In the genomic region with DNA sequence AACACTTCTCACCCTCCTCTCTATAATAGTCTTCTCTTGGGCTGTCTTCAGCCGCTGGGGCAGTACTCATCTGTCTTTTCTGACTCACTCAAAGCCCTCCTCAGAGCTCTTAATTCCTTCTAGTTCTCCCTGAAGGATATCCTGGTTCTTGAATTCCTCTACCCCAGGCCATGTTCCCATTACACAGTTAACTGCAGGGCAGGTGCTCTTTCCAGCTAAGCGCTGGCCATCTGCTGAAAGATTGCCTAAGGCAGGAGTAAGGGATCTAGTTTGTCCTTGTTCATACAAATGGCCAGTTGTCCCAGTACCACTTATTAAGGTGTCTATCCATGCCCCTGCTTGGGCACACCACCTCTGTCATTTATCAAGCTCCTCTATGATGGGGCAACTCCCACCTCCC, we compare ENCODE assay signal across 1 cellular context.
TF ChIP-seq lines count a peak whose summit lies in the region.

No MANE protein-coding gene starts in this region.

TF ChIP-seq in WTC11, 78 proteins besides CTCF, POLR2A, EP300 and RAD21 (continued from another document):
- TF ChIP-seq, protein P1, sequence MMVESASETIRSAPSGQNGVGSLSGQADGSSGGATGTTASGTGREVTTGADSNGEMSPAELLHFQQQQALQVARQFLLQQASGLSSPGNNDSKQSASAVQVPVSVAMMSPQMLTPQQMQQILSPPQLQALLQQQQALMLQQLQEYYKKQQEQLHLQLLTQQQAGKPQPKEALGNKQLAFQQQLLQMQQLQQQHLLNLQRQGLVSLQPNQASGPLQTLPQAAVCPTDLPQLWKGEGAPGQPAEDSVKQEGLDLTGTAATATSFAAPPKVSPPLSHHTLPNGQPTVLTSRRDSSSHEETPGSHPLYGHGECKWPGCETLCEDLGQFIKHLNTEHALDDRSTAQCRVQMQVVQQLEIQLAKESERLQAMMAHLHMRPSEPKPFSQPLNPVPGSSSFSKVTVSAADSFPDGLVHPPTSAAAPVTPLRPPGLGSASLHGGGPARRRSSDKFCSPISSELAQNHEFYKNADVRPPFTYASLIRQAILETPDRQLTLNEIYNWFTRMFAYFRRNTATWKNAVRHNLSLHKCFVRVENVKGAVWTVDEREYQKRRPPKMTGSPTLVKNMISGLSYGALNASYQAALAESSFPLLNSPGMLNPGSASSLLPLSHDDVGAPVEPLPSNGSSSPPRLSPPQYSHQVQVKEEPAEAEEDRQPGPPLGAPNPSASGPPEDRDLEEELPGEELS (CRISPR knock-in tag; IDR thresholded peaks at IDR 0.05): no peak
- TF ChIP-seq TP53 (CRISPR knock-in tag; IDR thresholded peaks at IDR 0.05): no peak
- TF ChIP-seq RELA (CRISPR knock-in tag; IDR thresholded peaks at IDR 0.05; ENCODE audit: borderline replicate concordance): no peak
- TF ChIP-seq, protein P2, sequence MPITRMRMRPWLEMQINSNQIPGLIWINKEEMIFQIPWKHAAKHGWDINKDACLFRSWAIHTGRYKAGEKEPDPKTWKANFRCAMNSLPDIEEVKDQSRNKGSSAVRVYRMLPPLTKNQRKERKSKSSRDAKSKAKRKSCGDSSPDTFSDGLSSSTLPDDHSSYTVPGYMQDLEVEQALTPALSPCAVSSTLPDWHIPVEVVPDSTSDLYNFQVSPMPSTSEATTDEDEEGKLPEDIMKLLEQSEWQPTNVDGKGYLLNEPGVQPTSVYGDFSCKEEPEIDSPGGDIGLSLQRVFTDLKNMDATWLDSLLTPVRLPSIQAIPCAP (CRISPR knock-in tag; IDR thresholded peaks at IDR 0.05): no peak
- TF ChIP-seq OVOL2 (CRISPR knock-in tag; IDR thresholded peaks at IDR 0.05; ENCODE audit: borderline replicate concordance): no peak
- no peak for TF ChIP-seq ZNF317 (CRISPR knock-in tag; IDR thresholded peaks at IDR 0.05; ENCODE audit: borderline replicate concordance, low read depth)
- no peak for TF ChIP-seq ZNF671 (CRISPR knock-in tag; IDR thresholded peaks at IDR 0.05)
- TF ChIP-seq ZNF121 (CRISPR knock-in tag; IDR thresholded peaks at IDR 0.05): no peak
- TF ChIP-seq, protein P3, sequence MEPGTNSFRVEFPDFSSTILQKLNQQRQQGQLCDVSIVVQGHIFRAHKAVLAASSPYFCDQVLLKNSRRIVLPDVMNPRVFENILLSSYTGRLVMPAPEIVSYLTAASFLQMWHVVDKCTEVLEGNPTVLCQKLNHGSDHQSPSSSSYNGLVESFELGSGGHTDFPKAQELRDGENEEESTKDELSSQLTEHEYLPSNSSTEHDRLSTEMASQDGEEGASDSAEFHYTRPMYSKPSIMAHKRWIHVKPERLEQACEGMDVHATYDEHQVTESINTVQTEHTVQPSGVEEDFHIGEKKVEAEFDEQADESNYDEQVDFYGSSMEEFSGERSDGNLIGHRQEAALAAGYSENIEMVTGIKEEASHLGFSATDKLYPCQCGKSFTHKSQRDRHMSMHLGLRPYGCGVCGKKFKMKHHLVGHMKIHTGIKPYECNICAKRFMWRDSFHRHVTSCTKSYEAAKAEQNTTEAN (CRISPR knock-in tag; IDR thresholded peaks at IDR 0.05): no peak
- no peak for TF ChIP-seq ZNF138 (CRISPR knock-in tag; conservative IDR thresholded peaks at IDR 0.05)
- TF ChIP-seq, protein P4, sequence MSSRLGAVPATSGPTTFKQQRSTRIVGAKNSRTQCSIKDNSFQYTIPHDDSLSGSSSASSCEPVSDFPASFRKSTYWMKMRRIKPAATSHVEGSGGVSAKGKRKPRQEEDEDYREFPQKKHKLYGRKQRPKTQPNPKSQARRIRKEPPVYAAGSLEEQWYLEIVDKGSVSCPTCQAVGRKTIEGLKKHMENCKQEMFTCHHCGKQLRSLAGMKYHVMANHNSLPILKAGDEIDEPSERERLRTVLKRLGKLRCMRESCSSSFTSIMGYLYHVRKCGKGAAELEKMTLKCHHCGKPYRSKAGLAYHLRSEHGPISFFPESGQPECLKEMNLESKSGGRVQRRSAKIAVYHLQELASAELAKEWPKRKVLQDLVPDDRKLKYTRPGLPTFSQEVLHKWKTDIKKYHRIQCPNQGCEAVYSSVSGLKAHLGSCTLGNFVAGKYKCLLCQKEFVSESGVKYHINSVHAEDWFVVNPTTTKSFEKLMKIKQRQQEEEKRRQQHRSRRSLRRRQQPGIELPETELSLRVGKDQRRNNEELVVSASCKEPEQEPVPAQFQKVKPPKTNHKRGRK (CRISPR knock-in tag; IDR thresholded peaks at IDR 0.05; ENCODE audit: borderline replicate concordance): no peak
- TF ChIP-seq, protein P5, sequence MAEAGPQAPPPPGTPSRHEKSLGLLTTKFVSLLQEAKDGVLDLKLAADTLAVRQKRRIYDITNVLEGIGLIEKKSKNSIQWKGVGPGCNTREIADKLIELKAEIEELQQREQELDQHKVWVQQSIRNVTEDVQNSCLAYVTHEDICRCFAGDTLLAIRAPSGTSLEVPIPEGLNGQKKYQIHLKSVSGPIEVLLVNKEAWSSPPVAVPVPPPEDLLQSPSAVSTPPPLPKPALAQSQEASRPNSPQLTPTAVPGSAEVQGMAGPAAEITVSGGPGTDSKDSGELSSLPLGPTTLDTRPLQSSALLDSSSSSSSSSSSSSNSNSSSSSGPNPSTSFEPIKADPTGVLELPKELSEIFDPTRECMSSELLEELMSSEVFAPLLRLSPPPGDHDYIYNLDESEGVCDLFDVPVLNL (CRISPR knock-in tag; IDR thresholded peaks at IDR 0.05; ENCODE audit: borderline replicate concordance, low read depth): no peak
- TF ChIP-seq, protein P6, sequence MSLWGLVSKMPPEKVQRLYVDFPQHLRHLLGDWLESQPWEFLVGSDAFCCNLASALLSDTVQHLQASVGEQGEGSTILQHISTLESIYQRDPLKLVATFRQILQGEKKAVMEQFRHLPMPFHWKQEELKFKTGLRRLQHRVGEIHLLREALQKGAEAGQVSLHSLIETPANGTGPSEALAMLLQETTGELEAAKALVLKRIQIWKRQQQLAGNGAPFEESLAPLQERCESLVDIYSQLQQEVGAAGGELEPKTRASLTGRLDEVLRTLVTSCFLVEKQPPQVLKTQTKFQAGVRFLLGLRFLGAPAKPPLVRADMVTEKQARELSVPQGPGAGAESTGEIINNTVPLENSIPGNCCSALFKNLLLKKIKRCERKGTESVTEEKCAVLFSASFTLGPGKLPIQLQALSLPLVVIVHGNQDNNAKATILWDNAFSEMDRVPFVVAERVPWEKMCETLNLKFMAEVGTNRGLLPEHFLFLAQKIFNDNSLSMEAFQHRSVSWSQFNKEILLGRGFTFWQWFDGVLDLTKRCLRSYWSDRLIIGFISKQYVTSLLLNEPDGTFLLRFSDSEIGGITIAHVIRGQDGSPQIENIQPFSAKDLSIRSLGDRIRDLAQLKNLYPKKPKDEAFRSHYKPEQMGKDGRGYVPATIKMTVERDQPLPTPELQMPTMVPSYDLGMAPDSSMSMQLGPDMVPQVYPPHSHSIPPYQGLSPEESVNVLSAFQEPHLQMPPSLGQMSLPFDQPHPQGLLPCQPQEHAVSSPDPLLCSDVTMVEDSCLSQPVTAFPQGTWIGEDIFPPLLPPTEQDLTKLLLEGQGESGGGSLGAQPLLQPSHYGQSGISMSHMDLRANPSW (CRISPR knock-in tag; conservative IDR thresholded peaks at IDR 0.05; ENCODE audit: low read depth): no peak
- TF ChIP-seq, protein P7, sequence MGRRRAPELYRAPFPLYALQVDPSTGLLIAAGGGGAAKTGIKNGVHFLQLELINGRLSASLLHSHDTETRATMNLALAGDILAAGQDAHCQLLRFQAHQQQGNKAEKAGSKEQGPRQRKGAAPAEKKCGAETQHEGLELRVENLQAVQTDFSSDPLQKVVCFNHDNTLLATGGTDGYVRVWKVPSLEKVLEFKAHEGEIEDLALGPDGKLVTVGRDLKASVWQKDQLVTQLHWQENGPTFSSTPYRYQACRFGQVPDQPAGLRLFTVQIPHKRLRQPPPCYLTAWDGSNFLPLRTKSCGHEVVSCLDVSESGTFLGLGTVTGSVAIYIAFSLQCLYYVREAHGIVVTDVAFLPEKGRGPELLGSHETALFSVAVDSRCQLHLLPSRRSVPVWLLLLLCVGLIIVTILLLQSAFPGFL (CRISPR knock-in tag; IDR thresholded peaks at IDR 0.05; ENCODE audit: borderline replicate concordance): no peak
- no peak for TF ChIP-seq ZNF396 (CRISPR knock-in tag; IDR thresholded peaks at IDR 0.05; ENCODE audit: borderline replicate concordance)
